11 cellular contexts compared by ENCODE assay signal in the genomic region with DNA sequence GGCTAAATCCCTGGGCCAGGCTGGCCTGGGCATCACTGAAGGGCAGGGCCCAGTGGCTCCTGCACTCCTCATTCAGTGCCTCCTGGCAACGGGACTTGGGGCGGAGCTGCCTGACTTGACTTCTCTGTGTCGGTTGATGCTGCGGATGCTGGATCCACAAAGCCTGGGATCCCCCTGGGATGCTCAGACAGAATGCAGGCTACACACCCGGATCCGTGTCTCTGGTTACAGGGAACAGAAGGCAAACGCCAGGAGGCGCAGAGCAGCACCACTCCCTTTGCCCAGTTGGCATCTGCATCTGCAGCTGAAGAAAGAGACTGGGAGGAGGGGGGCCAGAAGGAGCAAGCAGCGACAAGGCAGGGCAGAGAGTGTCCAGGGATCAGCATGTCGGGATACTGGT.
A peak's percentile ranks its signal among the peaks of the same experiment; 100 is the strongest.
DNase-seq lines count a peak whose midpoint lies in the region; ATAC-seq and TF ChIP-seq lines count a peak whose summit lies in the region.
"Had no signal": no experiment of that assay in that cellular context is flagged by ENCODE, and none has a peak within 500 bp of the region (broad histone marks: within the 10 kb centered on the region; RNA-seq: fewer than 3 reads in every experiment).

No MANE protein-coding gene starts in this region.

- peaks cover 29% of the 10 kb centered on the region for H3K9me1 ChIP-seq in IMR-90 (ENCODE audit: insufficient read depth, low read length)

- peak overlapping the region; percentile 87 for H2BK5ac ChIP-seq in IMR-90 (ENCODE audit: low read depth, low read length, poor library complexity, severe bottlenecking)

- WGBS in IMR-90 (ENCODE audit: extremely low coverage in 2 of 2, insufficient read length in 1 of 2), 2 experiments: 100% methylated on average over 2 of the region's 10 CpGs; no CpG with 5 or more reads in 1 of the 2 experiments

- H3K9ac ChIP-seq in IMR-90 (ENCODE audit: low read depth, low read length): peak overlapping the region; percentile 16; the same call in 1 of the 2 replicates

- H3K9me3 ChIP-seq in IMR-90 (ENCODE audit: control insufficient read depth, insufficient read depth, low read length) (no peaks in the 10 kb centered on the region), right atrium auricular region (no peaks in the 10 kb centered on the region)
- H3K9me3 ChIP-seq: esophagus squamous epithelium had no signal

- peak overlapping the region; percentile 55 for H4K5ac ChIP-seq in IMR-90 (ENCODE audit: low read depth, low read length)

- intact Hi-C loops in IMR-90 (cut with micrococcal nuclease): loop anchor here (2.0 kb wide), 1 partner anchor 27 kb away; no protein-coding TSS in a partner anchor

- H3K4me1 ChIP-seq in IMR-90 (ENCODE audit: control insufficient read depth, insufficient read depth, low read length): peaks cover 17% of the 10 kb centered on the region
- H3K4me1 ChIP-seq in right atrium auricular region: peaks cover 0 to 23% of the 10 kb centered on the region in 2 donors

- ATAC-seq in IMR-90 (ENCODE audit: low read depth) (peak; percentile 53), HG03342 (IDR thresholded peaks at IDR 0.05; ENCODE audit: unreplicated experiment) (no peak)

- peak overlapping the region; percentile 82 to 89 for H4K8ac ChIP-seq in IMR-90 (ENCODE audit: low read depth in 2 of 2, low read length in 2 of 2)

- peak overlapping the region; percentile 92 for H3K4ac ChIP-seq in IMR-90 (ENCODE audit: low read depth, low read length)

- H3K27ac ChIP-seq in IMR-90 (ENCODE audit: insufficient read depth, low read length): peak overlapping the region; percentile 76
- peak overlapping the region; percentile 4 to 66 for H3K27ac ChIP-seq in right atrium auricular region
- peak overlapping the region; percentile 79 for H3K27ac ChIP-seq in temporal lobe (ENCODE audit: low read depth, low read length)

- CTCF ChIA-PET in IMR-90 (lab: Yijun Ruan, JAX): interaction anchor here (0.8 to 1.1 kb wide), 2 partner anchors 9 to 18 kb away, joined by 3 to 4 read pairs; no protein-coding TSS in a partner anchor

- H2BK20ac ChIP-seq in IMR-90 (ENCODE audit: low read depth, low read length): peak overlapping the region; percentile 91

- in situ Hi-C loops in IMR-90 (cut with MboI; ENCODE audit: low sequenced_read_pairs) (no loop called here), astrocyte of the spinal cord (cut with HindIII; ENCODE audit: low sequenced_read_pairs) (no loop called here)

- POLR2A ChIA-PET in IMR-90 (lab: Charles Lee; ENCODE audit: unreplicated experiment): no interaction called here

- peak overlapping the region; percentile 43; the same call in 1 of the 2 replicates for H3K56ac ChIP-seq in IMR-90 (ENCODE audit: extremely low read depth, insufficient read depth, low read length)

- H2BK120ac ChIP-seq in IMR-90 (ENCODE audit: low read depth, low read length): peak overlapping the region; percentile 95

- peak overlapping the region; percentile 59 for H3K18ac ChIP-seq in IMR-90 (ENCODE audit: low read depth, low read length)

- H3K36me3 ChIP-seq in IMR-90 (ENCODE audit: control insufficient read depth, insufficient read depth, low read length) (no peaks in the 10 kb centered on the region), right atrium auricular region (peaks cover 14% of the 10 kb centered on the region)
- H3K36me3 ChIP-seq: esophagus squamous epithelium had no signal

- no peak for DNase-seq in IMR-90
- no peak for DNase-seq in astrocyte of the spinal cord (ENCODE audit: low read depth, low spot score)
- DNase-seq in right atrium auricular region (ENCODE audit: low spot score): no peak
- no peak for DNase-seq in NK-92 treated with Interleukin-12 subunit alpha and Interleukin-12 subunit beta, amount 100 ng/mL, for 24 hours (lab: John Stamatoyannopoulos, UW)
- DNase-seq in stimulated activated CD4-positive, alpha-beta T cell treated with anti-CD3 and anti-CD28 coated beads, Interleukin-4, amount 100 ng/mL, for 24 hours: no peak
- DNase-seq in NOMO-1 treated with DMSO at 0.1 percent for 48 hours (lab: John Stamatoyannopoulos, UW; ENCODE audit: unreplicated experiment): no peak
- DNase-seq: esophagus squamous epithelium, NCI-H1092 treated with DMSO at 0.1 percent for 48 hours had no signal

- peak overlapping the region; percentile 84 for H4K91ac ChIP-seq in IMR-90 (ENCODE audit: insufficient read depth, low read depth, low read length)

- BruUV-seq in IMR-90 (replicated peaks; lab: Mats Ljungman, UMichigan): no TSS peak

- 0 out of 2 replicates have a peak, but pooled peaks have one; percentile 7 for TF ChIP-seq CTCF in IMR-90 (conservative IDR thresholded peaks at IDR 0.05; ENCODE audit: low read depth, low read length)
- peak; percentile 30 for TF ChIP-seq CTCF in astrocyte of the spinal cord (IDR thresholded peaks at IDR 0.05; ENCODE audit: low read depth, low read length)
- TF ChIP-seq CTCF in right atrium auricular region (IDR thresholded peaks at IDR 0.05): no peak

- no peaks in the 10 kb centered on the region for H4K20me1 ChIP-seq in IMR-90 (ENCODE audit: insufficient read depth, low read length)

- H2BK15ac ChIP-seq in IMR-90 (ENCODE audit: low read depth, low read length): peak overlapping the region; percentile 94

- H3K4me3 ChIP-seq in IMR-90 (ENCODE audit: insufficient read depth, low read depth, low read length) (no peak overlapping the region), astrocyte of the spinal cord (ENCODE audit: low read depth, low read length) (no peak overlapping the region), right atrium auricular region (no peak overlapping the region)
- H3K4me3 ChIP-seq: esophagus squamous epithelium, lung had no signal

- dilution Hi-C loops in IMR-90 (cut with HindIII; ENCODE audit: low sequenced_read_pairs, unreplicated experiment): no loop called here

- H2AFZ ChIP-seq in IMR-90 (replicated peaks; ENCODE audit: low read length, poor library complexity): peak overlapping the region; percentile 98

- no peaks in the 10 kb centered on the region for H3K27me3 ChIP-seq in IMR-90 (ENCODE audit: control insufficient read depth, insufficient read depth, low read length)
- no peaks in the 10 kb centered on the region for H3K27me3 ChIP-seq in right atrium auricular region

- no peak for TF ChIP-seq POLR2A in IMR-90 (IDR thresholded peaks at IDR 0.05; ENCODE audit: low read depth, low read length)

- peak overlapping the region; percentile 93 for H2AK5ac ChIP-seq in IMR-90 (ENCODE audit: low read depth, low read length)

- peak overlapping the region; percentile 93 for H2AK9ac ChIP-seq in IMR-90 (replicated peaks; ENCODE audit: low read depth, low read length, poor library complexity)

- no peak overlapping the region for H3K4me2 ChIP-seq in IMR-90 (ENCODE audit: low read depth, low read length)

- peak overlapping the region; percentile 83; the same call in 1 of the 2 replicates for H3K23ac ChIP-seq in IMR-90 (ENCODE audit: low read depth, low read length)

- no peak for TF ChIP-seq RAD21 in IMR-90 (IDR thresholded peaks at IDR 0.05; ENCODE audit: low read length)

- no peaks in the 10 kb centered on the region for H3K79me1 ChIP-seq in IMR-90 (ENCODE audit: low read depth in 1 of 2, low read length in 2 of 2)

- peak overlapping the region; percentile 87 for H3K14ac ChIP-seq in IMR-90 (replicated peaks; ENCODE audit: low read depth, low read length)

TF ChIP-seq in IMR-90, 13 proteins besides CTCF, POLR2A, EP300 and RAD21:
- TF ChIP-seq ELK1 (IDR thresholded peaks at IDR 0.05; ENCODE audit: borderline replicate concordance, low read depth, low read length) (no peak), RCOR1 (IDR thresholded peaks at IDR 0.05; ENCODE audit: insufficient replicate concordance, low read length) (no peak), MAZ (IDR thresholded peaks at IDR 0.05; ENCODE audit: borderline replicate concordance, low read depth, low read length) (no peak), SMC3 (IDR thresholded peaks at IDR 0.05; ENCODE audit: low read depth, low read length) (no peak; the same call in 1 of the 2 replicates), CEBPB (IDR thresholded peaks at IDR 0.05; ENCODE audit: low read depth, low read length) (no peak), NFE2L2 (IDR thresholded peaks at IDR 0.05; ENCODE audit: low read depth, low read length) (no peak), RFX5 (IDR thresholded peaks at IDR 0.05; ENCODE audit: low read depth, low read length) (no peak), MXI1 (IDR thresholded peaks at IDR 0.05; ENCODE audit: borderline replicate concordance, low read depth, low read length) (no peak), BHLHE40 (IDR thresholded peaks at IDR 0.05; ENCODE audit: low read depth, low read length) (no peak)
- TF ChIP-seq, protein P1, sequence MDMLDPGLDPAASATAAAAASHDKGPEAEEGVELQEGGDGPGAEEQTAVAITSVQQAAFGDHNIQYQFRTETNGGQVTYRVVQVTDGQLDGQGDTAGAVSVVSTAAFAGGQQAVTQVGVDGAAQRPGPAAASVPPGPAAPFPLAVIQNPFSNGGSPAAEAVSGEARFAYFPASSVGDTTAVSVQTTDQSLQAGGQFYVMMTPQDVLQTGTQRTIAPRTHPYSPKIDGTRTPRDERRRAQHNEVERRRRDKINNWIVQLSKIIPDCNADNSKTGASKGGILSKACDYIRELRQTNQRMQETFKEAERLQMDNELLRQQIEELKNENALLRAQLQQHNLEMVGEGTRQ (IDR thresholded peaks at IDR 0.05; ENCODE audit: low read depth, low read length): no peak
TF ChIP-seq in IMR-90: peak in this region for 0.

Comparison
In these comparisons a context has a peak if more than half of its experiments do, and no peak if none do; other contexts are left out.
1. CTCF ChIP-seq: peak in IMR-90 (single experiment) and astrocyte of the spinal cord (single experiment); none in right atrium auricular region (0 of 2).
2. Peak in every context shown above with its lines, with median percentiles within 50 percentile points of each other: H3K27ac ChIP-seq.